ENCODE assay signal across 9 cellular contexts in genomic region chr5:160567031-160567705, GRCh38.
"Had no signal": no experiment of that assay in that cellular context is flagged by ENCODE, and none has a peak within 500 bp of the region (broad histone marks: within the 10 kb centered on the region; RNA-seq: fewer than 3 reads in every experiment).

No MANE protein-coding gene starts in this region.

- H3K4me2 ChIP-seq: GM23338, KMS-11 had no signal

- H2AFZ ChIP-seq: GM23338 had no signal

- H3K4me1 Mint-ChIP-seq: GM23338, H9, IgD-negative memory B cell had no signal

- ATAC-seq: GM23338, HCT116, HepG2 had no signal

- H3K9ac ChIP-seq: KMS-11 had no signal

- H3K27ac ChIP-seq: HL-60, KMS-11 had no signal

- H3K9me3 Mint-ChIP-seq: GM23338, H9, HFFc6 had no signal

- H3K4me3 Mint-ChIP-seq: GM23338, H9, HFFc6, IgD-negative memory B cell had no signal

- H3K27ac Mint-ChIP-seq: GM23338, H9, HFFc6, IgD-negative memory B cell had no signal

- H3K36me3 Mint-ChIP-seq: IgD-negative memory B cell had no signal

- DNase-seq: H9, HFFc6, KBM-7 had no signal

- H3K4me3 ChIP-seq: GM23338 had no signal
